In the genomic region with DNA sequence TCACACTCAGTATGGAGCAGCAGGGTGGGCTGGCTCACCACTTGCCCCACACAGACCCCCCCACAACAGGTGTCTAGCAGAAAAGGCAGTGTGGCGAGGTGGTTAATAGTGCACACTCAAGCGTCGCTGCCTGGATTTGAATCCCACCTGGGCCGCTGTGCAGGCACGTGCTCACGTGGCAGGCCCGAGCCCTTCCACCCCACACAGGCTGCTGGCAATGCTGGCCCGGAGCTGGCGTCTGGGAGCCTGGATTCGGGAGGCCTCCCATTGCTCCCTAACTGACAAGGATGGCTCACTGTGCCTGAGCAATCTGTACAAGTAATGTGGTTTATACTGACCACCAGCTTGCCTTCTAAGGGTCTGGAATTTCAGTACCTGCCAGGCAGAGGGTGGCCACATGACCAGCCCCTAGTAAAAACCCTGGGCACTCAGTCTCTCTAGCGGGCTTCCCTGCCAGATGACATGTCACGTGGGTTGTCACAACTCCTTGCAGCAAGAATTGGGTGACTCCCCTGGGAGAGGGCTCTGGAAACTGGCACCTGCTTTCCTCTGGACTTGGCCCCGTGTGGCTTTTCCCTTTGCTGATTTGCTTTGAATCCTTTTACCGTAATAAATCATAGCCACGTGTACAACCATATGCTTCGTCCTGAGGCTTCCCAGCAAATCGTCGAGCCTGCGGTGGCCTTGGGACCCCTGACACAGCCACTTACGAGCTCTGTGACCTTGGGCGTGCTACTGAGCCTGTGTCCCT, we compare ENCODE assay signal across 1 cellular context.
TF ChIP-seq lines count a peak whose summit lies in the region.

No MANE protein-coding gene starts in this region.

TF ChIP-seq in WTC11, 78 proteins besides CTCF, POLR2A, EP300 and RAD21 (continued from another document):
- TF ChIP-seq, protein P1, sequence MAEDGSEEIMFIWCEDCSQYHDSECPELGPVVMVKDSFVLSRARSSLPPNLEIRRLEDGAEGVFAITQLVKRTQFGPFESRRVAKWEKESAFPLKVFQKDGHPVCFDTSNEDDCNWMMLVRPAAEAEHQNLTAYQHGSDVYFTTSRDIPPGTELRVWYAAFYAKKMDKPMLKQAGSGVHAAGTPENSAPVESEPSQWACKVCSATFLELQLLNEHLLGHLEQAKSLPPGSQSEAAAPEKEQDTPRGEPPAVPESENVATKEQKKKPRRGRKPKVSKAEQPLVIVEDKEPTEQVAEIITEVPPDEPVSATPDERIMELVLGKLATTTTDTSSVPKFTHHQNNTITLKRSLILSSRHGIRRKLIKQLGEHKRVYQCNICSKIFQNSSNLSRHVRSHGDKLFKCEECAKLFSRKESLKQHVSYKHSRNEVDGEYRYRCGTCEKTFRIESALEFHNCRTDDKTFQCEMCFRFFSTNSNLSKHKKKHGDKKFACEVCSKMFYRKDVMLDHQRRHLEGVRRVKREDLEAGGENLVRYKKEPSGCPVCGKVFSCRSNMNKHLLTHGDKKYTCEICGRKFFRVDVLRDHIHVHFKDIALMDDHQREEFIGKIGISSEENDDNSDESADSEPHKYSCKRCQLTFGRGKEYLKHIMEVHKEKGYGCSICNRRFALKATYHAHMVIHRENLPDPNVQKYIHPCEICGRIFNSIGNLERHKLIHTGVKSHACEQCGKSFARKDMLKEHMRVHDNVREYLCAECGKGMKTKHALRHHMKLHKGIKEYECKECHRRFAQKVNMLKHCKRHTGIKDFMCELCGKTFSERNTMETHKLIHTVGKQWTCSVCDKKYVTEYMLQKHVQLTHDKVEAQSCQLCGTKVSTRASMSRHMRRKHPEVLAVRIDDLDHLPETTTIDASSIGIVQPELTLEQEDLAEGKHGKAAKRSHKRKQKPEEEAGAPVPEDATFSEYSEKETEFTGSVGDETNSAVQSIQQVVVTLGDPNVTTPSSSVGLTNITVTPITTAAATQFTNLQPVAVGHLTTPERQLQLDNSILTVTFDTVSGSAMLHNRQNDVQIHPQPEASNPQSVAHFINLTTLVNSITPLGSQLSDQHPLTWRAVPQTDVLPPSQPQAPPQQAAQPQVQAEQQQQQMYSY (CRISPR knock-in tag; IDR thresholded peaks at IDR 0.05) = no peak
